In the genomic region with DNA sequence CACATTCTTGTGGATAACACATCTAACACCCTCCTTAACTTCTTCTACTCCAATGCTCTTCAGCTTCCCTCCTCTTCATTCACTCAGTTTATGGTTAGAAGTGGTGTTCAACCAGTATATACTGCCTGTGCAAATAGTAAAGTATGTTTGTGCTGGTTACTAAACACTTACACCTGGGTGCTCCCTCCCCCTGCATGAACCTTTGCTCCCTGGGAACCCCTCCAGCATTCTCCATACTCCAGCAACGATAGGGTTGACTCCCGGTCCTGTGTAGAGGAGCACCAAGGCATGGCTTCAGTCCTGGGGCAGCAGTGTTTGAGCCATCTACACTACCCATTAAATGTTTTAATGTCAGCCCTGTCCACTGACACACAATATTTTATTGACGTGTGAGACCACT, we compare ENCODE assay signal across 10 cellular contexts.
"Had no signal": no experiment of that assay in that cellular context is flagged by ENCODE, and none has a peak within 500 bp of the region (broad histone marks: within the 10 kb centered on the region; RNA-seq: fewer than 3 reads in every experiment).

No MANE protein-coding gene starts in this region.

- H3K9me3 ChIP-seq: HAP-1 had no signal

- FAIRE-seq: H1, K562 had no signal

- DNase-seq: H7, HFFc6, IMR-90, KG1 had no signal

- H2AFZ ChIP-seq: GM23338 had no signal

- H3K27ac ChIP-seq: HL-60 had no signal

- ATAC-seq: GM23338, HCT116, K562 had no signal

- H3K4me3 ChIP-seq: GM23338, HAP-1, K562 had no signal

- H3K36me3 ChIP-seq: HAP-1 had no signal

- H3K4me2 ChIP-seq: GM23338 had no signal
